Comparison of ENCODE assay signal across 14 cellular contexts in genomic region chr18:5979971-5980457, GRCh38.
DNase-seq lines count a peak whose midpoint lies in the region; ATAC-seq lines count a peak whose summit lies in the region.
"Had no signal": no experiment of that assay in that cellular context is flagged by ENCODE, and none has a peak within 500 bp of the region (broad histone marks: within the 10 kb centered on the region; RNA-seq: fewer than 3 reads in every experiment).

No MANE protein-coding gene starts in this region.

- no peaks in the 10 kb centered on the region for H3K9me3 Mint-ChIP-seq in activated T-helper 17 cell treated with anti-CD3 and anti-CD28 coated beads, Interleukin-2, amount 50 U/mL, for 72 hours
- H3K9me3 Mint-ChIP-seq in CD8-positive, alpha-beta memory T cell = no peaks in the 10 kb centered on the region

- POLR2A ChIA-PET in CD8-positive, alpha-beta memory T cell (lab: Charles Lee) = no interaction called here

- H3K36me3 Mint-ChIP-seq in activated T-helper 17 cell treated with anti-CD3 and anti-CD28 coated beads, Interleukin-2, amount 50 U/mL, for 72 hours (ENCODE audit: low read depth) = no peaks in the 10 kb centered on the region
- no peaks in the 10 kb centered on the region for H3K36me3 Mint-ChIP-seq in CD8-positive, alpha-beta memory T cell

- CTCF ChIA-PET in CD8-positive, alpha-beta memory T cell (lab: Charles Lee) = no interaction called here

- no peaks in the 10 kb centered on the region for H3K27me3 Mint-ChIP-seq in activated T-helper 17 cell treated with anti-CD3 and anti-CD28 coated beads, Interleukin-2, amount 50 U/mL, for 72 hours
- H3K27me3 Mint-ChIP-seq in CD8-positive, alpha-beta memory T cell = no peaks in the 10 kb centered on the region

- peak; percentile 55 for ATAC-seq in GM18498 (IDR thresholded peaks at IDR 0.05; ENCODE audit: unreplicated experiment)
- peak; percentile 56 for ATAC-seq in GM19452 (IDR thresholded peaks at IDR 0.05; ENCODE audit: unreplicated experiment)
- peak; percentile 48 for ATAC-seq in HG02938 (IDR thresholded peaks at IDR 0.05; ENCODE audit: unreplicated experiment)
- ATAC-seq in activated T-helper 17 cell treated with anti-CD3 and anti-CD28 coated beads, Interleukin-2, amount 50 U/mL, for 72 hours (replicated peaks) = peak; percentile 24

- H3K27ac ChIP-seq in CD8-positive, alpha-beta memory T cell (ENCODE audit: low read depth, low read length) = no peak overlapping the region
- H3K27ac ChIP-seq: thoracic aorta had no signal

- H3K4me3 Mint-ChIP-seq in activated T-helper 17 cell treated with anti-CD3 and anti-CD28 coated beads, Interleukin-2, amount 50 U/mL, for 72 hours = no peak overlapping the region
- no peak overlapping the region for H3K4me3 Mint-ChIP-seq in CD8-positive, alpha-beta memory T cell

- H3K4me3 ChIP-seq in CD8-positive, alpha-beta memory T cell (ENCODE audit: low read length) = no peak overlapping the region
- H3K4me3 ChIP-seq: BLaER1 treated with 17β-estradiol and CSF1 and Interleukin-3, amounts not matched to agents 10 nM and 100 nM; thoracic aorta had no signal

- H3K9me3 ChIP-seq in CD8-positive, alpha-beta memory T cell (ENCODE audit: low read length) = no peaks in the 10 kb centered on the region
- H3K9me3 ChIP-seq: BLaER1 treated with 17β-estradiol and CSF1 and Interleukin-3, amounts not matched to agents 10 nM and 100 nM; thoracic aorta had no signal

- no peak overlapping the region for H3K27ac Mint-ChIP-seq in activated T-helper 17 cell treated with anti-CD3 and anti-CD28 coated beads, Interleukin-2, amount 50 U/mL, for 72 hours
- no peak overlapping the region for H3K27ac Mint-ChIP-seq in CD8-positive, alpha-beta memory T cell

- no peaks in the 10 kb centered on the region for H3K27me3 ChIP-seq in CD8-positive, alpha-beta memory T cell (ENCODE audit: insufficient read depth, low read length, poor library complexity, severe bottlenecking)
- H3K27me3 ChIP-seq: BLaER1 treated with 17β-estradiol and CSF1 and Interleukin-3, amounts not matched to agents 10 nM and 100 nM had no signal

- DNase-seq in GF-D8 (lab: John Stamatoyannopoulos, UW) = no peak
- no peak for DNase-seq in CD8-positive, alpha-beta memory T cell
- DNase-seq in NCI-H1436 (lab: John Stamatoyannopoulos, UW) = no peak
- no peak for DNase-seq in kidney glomerular epithelial cell (lab: John Stamatoyannopoulos, UW)
- DNase-seq: activated CD8-positive, alpha-beta memory T cell treated with anti-CD3 and anti-CD28 coated beads, Interleukin-2, amount 50 U/mL, for 48 hours; kidney; NCI-H526; stimulated activated CD4-positive, alpha-beta T cell treated with anti-CD3 and anti-CD28 coated beads, Interleukin-4, amount 100 ng/mL, for 4 hours had no signal

- H3K4me1 ChIP-seq in CD8-positive, alpha-beta memory T cell (ENCODE audit: insufficient read depth, low read length) = no peaks in the 10 kb centered on the region

- H3K4me1 Mint-ChIP-seq in activated T-helper 17 cell treated with anti-CD3 and anti-CD28 coated beads, Interleukin-2, amount 50 U/mL, for 72 hours = no peaks in the 10 kb centered on the region
- no peaks in the 10 kb centered on the region for H3K4me1 Mint-ChIP-seq in CD8-positive, alpha-beta memory T cell

- H3K36me3 ChIP-seq in CD8-positive, alpha-beta memory T cell (ENCODE audit: insufficient read depth, low read length) = no peaks in the 10 kb centered on the region
- H3K36me3 ChIP-seq: BLaER1 treated with 17β-estradiol and CSF1 and Interleukin-3, amounts not matched to agents 10 nM and 100 nM; thoracic aorta had no signal
